ENCODE assay signal across 19 cellular contexts in the genomic region with DNA sequence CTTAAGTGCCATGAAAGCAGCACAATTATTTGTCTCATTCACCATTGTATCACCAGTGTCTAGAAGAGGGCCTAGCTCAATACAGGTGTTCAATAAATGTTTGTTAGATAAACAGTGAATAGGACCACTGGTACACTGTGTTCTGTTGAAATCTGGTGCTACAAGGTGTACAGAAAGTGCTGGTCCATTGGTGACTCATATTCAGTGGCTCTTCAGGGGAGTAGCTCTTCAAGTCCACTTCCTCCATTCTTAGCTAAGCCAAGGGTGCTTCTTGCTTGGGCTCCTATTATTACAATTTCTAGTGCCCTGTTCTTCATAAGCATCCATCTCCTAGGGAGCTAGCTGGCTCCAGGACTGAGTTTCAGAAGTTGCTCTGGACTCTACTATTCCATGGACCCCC. TPM values are rescaled to one million over a fixed set of nuclear protein-coding genes. Genes with fewer than 3 reads are reported as not detected.
DNase-seq lines count a peak whose midpoint lies in the region; ATAC-seq, FAIRE-seq and TF ChIP-seq lines count a peak whose summit lies in the region.
"Had no signal": no experiment of that assay in that cellular context is flagged by ENCODE, and none has a peak within 500 bp of the region (broad histone marks: within the 10 kb centered on the region; RNA-seq: fewer than 3 reads in every experiment).

No MANE protein-coding gene starts in this region.

- FAIRE-seq in K562 (lab: Jason Lieb, UNC) = peak; percentile 49

- H3K9ac ChIP-seq in K562 (ENCODE audit: insufficient read depth in 1 of 2, low read depth in 2 of 2, low read length in 2 of 2) = no peak overlapping the region

- peaks cover 6% of the 10 kb centered on the region; the same call in 2 of the 3 replicates for H3K79me2 ChIP-seq in K562 (ENCODE audit: control insufficient read depth, insufficient read depth, low read length)

- TF ChIP-seq POLR2A in breast epithelium (IDR thresholded peaks at IDR 0.05) (no peak), K562 (conservative IDR thresholded peaks at IDR 0.05) (no peak)

- no peaks in the 10 kb centered on the region for H3K36me3 Mint-ChIP-seq in MCF 10A (ENCODE audit: insufficient read depth, unreplicated experiment)
- H3K36me3 Mint-ChIP-seq: CD4-positive, CD25-positive, alpha-beta regulatory T cell; IgD-negative memory B cell had no signal

- peaks cover 14% of the 10 kb centered on the region for H3K9me3 Mint-ChIP-seq in MCF 10A (ENCODE audit: unreplicated experiment)
- H3K9me3 Mint-ChIP-seq: IgD-negative memory B cell had no signal

- H3K27me3 ChIP-seq in breast epithelium = no peaks in the 10 kb centered on the region
- no peaks in the 10 kb centered on the region for H3K27me3 ChIP-seq in K562 (ENCODE audit: control insufficient read depth in 2 of 2, insufficient read depth in 2 of 2, low read length in 2 of 2)

- no peaks in the 10 kb centered on the region for H3K27me3 Mint-ChIP-seq in MCF 10A (ENCODE audit: insufficient read depth, unreplicated experiment)

- TF ChIP-seq CTCF in MCF 10A (IDR thresholded peaks at IDR 0.05; ENCODE audit: unreplicated experiment) (no peak), breast epithelium (IDR thresholded peaks at IDR 0.05) (no peak), K562 (IDR thresholded peaks at IDR 0.05 in 2 of 3, conservative IDR thresholded peaks at IDR 0.05 in 1 of 3; ENCODE audit: insufficient read depth in 2 of 3, low read depth in 1 of 3, low read length in 3 of 3) (no peak)

- H3K27ac ChIP-seq in breast epithelium = no peak overlapping the region
- no peak overlapping the region for H3K27ac ChIP-seq in K562 (ENCODE audit: extremely low read depth, low read depth, low read length)
- H3K27ac ChIP-seq: PC-9 had no signal

- intact Hi-C loops in MCF 10A (cut with micrococcal nuclease) = no loop called here
- intact Hi-C loops in breast epithelium (cut with DNase I; ENCODE audit: low total_unique reads) = no loop called here
- intact Hi-C loops in K562 (cut with micrococcal nuclease) = no loop called here

- no peaks in the 10 kb centered on the region for H4K20me1 ChIP-seq in K562 (replicated peaks; ENCODE audit: control insufficient read depth, insufficient read depth, low read length)

- no peak overlapping the region for H2AFZ ChIP-seq in K562 (ENCODE audit: low read depth, low read length)
- H2AFZ ChIP-seq: PC-9 had no signal

- TF ChIP-seq EP300 in K562 (IDR thresholded peaks at IDR 0.05; ENCODE audit: low read length) = no peak

- in situ Hi-C loops in K562 (cut with MboI) = no loop called here

- POLR2A ChIA-PET in MCF 10A (lab: Yijun Ruan, JAX) = interaction anchor here (0.8 to 1.5 kb wide), 4 partner anchors 13 to 99 kb away, joined by 3 to 4 read pairs (median 3); no protein-coding TSS in a partner anchor
- POLR2A ChIA-PET in K562 (lab: Yijun Ruan, JAX) = no interaction called here

- no peak for TF ChIP-seq RAD21 in K562 (CRISPR knock-in tag; conservative IDR thresholded peaks at IDR 0.05 in 1 of 2, IDR thresholded peaks at IDR 0.05 in 1 of 2)

- peak overlapping the region; percentile 90 for H3K27ac Mint-ChIP-seq in MCF 10A (ENCODE audit: low read depth, unreplicated experiment)
- H3K27ac Mint-ChIP-seq: CD4-positive, CD25-positive, alpha-beta regulatory T cell; IgD-negative memory B cell had no signal

- H3K36me3 ChIP-seq in breast epithelium (no peaks in the 10 kb centered on the region), K562 (ENCODE audit: control insufficient read depth, insufficient read depth, low read length) (no peaks in the 10 kb centered on the region)

- no TSS peak for BruUV-seq in MCF 10A (replicated peaks; lab: Mats Ljungman, UMichigan)
- no TSS peak for BruUV-seq in K562 (replicated peaks; lab: Mats Ljungman, UMichigan)

- H3K9me3 ChIP-seq in breast epithelium = no peaks in the 10 kb centered on the region
- H3K9me3 ChIP-seq in K562 (replicated peaks; ENCODE audit: control insufficient read depth, insufficient read depth, low read depth, low read length) = no peaks in the 10 kb centered on the region

- H3K4me1 ChIP-seq in breast epithelium (no peaks in the 10 kb centered on the region), K562 (replicated peaks in 1 of 2; ENCODE audit: control insufficient read depth in 2 of 2, insufficient read depth in 2 of 2, low read length in 2 of 2) (peaks cover 8 to 13% of the 10 kb centered on the region in 2 experiments)

- H3K4me3 Mint-ChIP-seq in MCF 10A (ENCODE audit: unreplicated experiment) = peak overlapping the region; percentile 12
- H3K4me3 Mint-ChIP-seq: IgD-negative memory B cell had no signal

- H3K4me3 ChIP-seq in breast epithelium (no peak overlapping the region), K562 (no peak overlapping the region)
- H3K4me3 ChIP-seq: PC-9 had no signal

- H3K9me1 ChIP-seq in K562 (ENCODE audit: control insufficient read depth, insufficient read depth, low read length) = no peaks in the 10 kb centered on the region

- no peak overlapping the region for H3K4me2 ChIP-seq in K562 (ENCODE audit: insufficient read depth, low read length)
- H3K4me2 ChIP-seq: PC-9 had no signal

- CTCF ChIA-PET in MCF 10A (lab: Yijun Ruan, JAX) (interaction anchor here (0.7 to 1.0 kb wide), 2 partner anchors 37 to 148 kb away, joined by 3 to 4 read pairs; no protein-coding TSS in a partner anchor), K562 (lab: Yijun Ruan, JAX; ENCODE audit: low intra/inter-chr PET ratio) (no interaction called here)

- ATAC-seq in K562 (no peak), HG03342 (IDR thresholded peaks at IDR 0.05; ENCODE audit: unreplicated experiment) (no peak)
- ATAC-seq: Right ventricle myocardium inferior, SK-N-SH treated with all-trans-retinoic acid at 6 μM for 48 hours had no signal

- H3K4me1 Mint-ChIP-seq in MCF 10A (ENCODE audit: insufficient read depth, unreplicated experiment) = peaks cover 65% of the 10 kb centered on the region

- DNase-seq in MCF 10A (ENCODE audit: unreplicated experiment) (peak; percentile 27), breast epithelium (ENCODE audit: low spot score in 2 of 2) (no peak), K562 (ENCODE audit: extremely low read depth in 1 of 4, low spot score in 3 of 4) (no peak), kidney tubule cell (ENCODE audit: low spot score) (peak; percentile 38), NCI-H524 treated with DMSO at 0.1 percent for 48 hours (lab: John Stamatoyannopoulos, UW) (no peak), mucosa of gallbladder (ENCODE audit: low spot score) (no peak)
- no peak for DNase-seq in activated CD4-positive, CD25-positive, alpha-beta regulatory T cell (lab: John Stamatoyannopoulos, UW)
- DNase-seq: AML-193; Calu3; CD4-positive, CD25-positive, alpha-beta regulatory T cell; H7; NCI-H1048; NCI-H446 treated with DMSO at 0.1 percent for 48 hours; NCI-H774; PC-9 had no signal

TF ChIP-seq in K562, 482 proteins besides CTCF, POLR2A, EP300 and RAD21:
- TF ChIP-seq, protein P1, sequence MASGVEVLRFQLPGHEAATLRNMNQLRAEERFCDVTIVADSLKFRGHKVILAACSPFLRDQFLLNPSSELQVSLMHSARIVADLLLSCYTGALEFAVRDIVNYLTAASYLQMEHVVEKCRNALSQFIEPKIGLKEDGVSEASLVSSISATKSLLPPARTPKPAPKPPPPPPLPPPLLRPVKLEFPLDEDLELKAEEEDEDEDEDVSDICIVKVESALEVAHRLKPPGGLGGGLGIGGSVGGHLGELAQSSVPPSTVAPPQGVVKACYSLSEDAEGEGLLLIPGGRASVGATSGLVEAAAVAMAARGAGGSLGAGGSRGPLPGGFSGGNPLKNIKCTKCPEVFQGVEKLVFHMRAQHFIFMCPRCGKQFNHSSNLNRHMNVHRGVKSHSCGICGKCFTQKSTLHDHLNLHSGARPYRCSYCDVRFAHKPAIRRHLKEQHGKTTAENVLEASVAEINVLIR (CRISPR knock-in tag; IDR thresholded peaks at IDR 0.05) = no peak
- TF ChIP-seq SPI1 (IDR thresholded peaks at IDR 0.05; ENCODE audit: borderline replicate concordance, low read depth, low read length) (peak; percentile 53; the same call in 1 of the 2 replicates), NFE2 (IDR thresholded peaks at IDR 0.05; ENCODE audit: low read depth) (no peak)
TF ChIP-seq in K562: peak in this region for 1.

RNA-seq across cellular contexts. Expression of a gene that starts 6.4 kb away (rescaled TPM):
- total RNA-seq in MCF 10A (2022) = 16.9 and 26.3 TPM in 2 replicates
- 10 to 100 TPM; 30.5 to 58.8 (median 46.7) TPM for total RNA-seq in breast epithelium
- total RNA-seq in K562 (2011; cell fraction: chromatin; rRNA removed; ENCODE audit: low replicate concordance) = 11.0 and 47.8 TPM in 2 replicates
- total RNA-seq in K562 (2011; cell fraction: nucleolus; rRNA removed) = 3.8 and 7.4 TPM in 2 replicates
- 12.0 and 16.2 TPM in 2 replicates for total RNA-seq in K562 (2011; cell fraction: nucleoplasm; rRNA removed)
- 3.9 and 6.5 TPM in 2 replicates for total RNA-seq in K562 (2014; rRNA removed)
- total RNA-seq in K562 (2014; rRNA removed; fragmentation: Illumina TruSeq; extraction: Trizol) = 9.1 and 11.0 TPM in 2 replicates
- total RNA-seq in K562 (2015; rRNA removed; fragmentation: Illumina TruSeq; extraction: Trizol) = 6.9 and 8.3 TPM in 2 replicates
- 12.2 and 12.4 TPM in 2 replicates for total RNA-seq in K562 (2021)
- 12.2 and 13.4 TPM in 2 replicates for polyA plus RNA-seq in K562 (2011; rRNA removed)
- 6.9 and 8.6 TPM in 2 replicates for polyA plus RNA-seq in K562 (2011; cell fraction: cytosol; rRNA removed)
- 30.3 and 31.1 TPM in 2 replicates for polyA plus RNA-seq in K562 (2011; cell fraction: nucleus; rRNA removed)
- polyA plus RNA-seq in K562 (2012) = 5.6 and 6.0 TPM in 2 replicates
- 6.5 and 9.6 TPM in 2 replicates for polyA plus RNA-seq in K562 (2014; fragmentation: Illumina TruSeq; extraction: Trizol)
- polyA plus RNA-seq in K562 (2014; fragmentation: Nextera tagmentation; extraction: Ambion mirVana) = 1 to 10 TPM; 4.4 to 5.1 TPM
- polyA plus RNA-seq in K562 (2014; rRNA removed) = 5.4 and 5.5 TPM in 2 replicates
- 19.8 and 25.5 TPM in 2 replicates for polyA minus RNA-seq in K562 (2011; rRNA and poly(A)+ RNA removed)
- polyA minus RNA-seq in K562 (2011; cell fraction: cytosol; rRNA and poly(A)+ RNA removed) = 11.5 and 15.2 TPM in 2 replicates
- polyA minus RNA-seq in K562 (2011; cell fraction: nucleus; rRNA and poly(A)+ RNA removed) = 12.1 and 17.8 TPM in 2 replicates
- 43.2 TPM for total RNA-seq in mucosa of gallbladder

Comparison
In these comparisons a context has a peak if more than half of its experiments do, and no peak if none do; other contexts are left out.
1. DNase-seq: peak in MCF 10A (single experiment) and kidney tubule cell (single experiment); none in breast epithelium (0 of 2), K562 (0 of 4), NCI-H524 treated with DMSO at 0.1 percent for 48 hours (single experiment), mucosa of gallbladder (single experiment) and activated CD4-positive, CD25-positive, alpha-beta regulatory T cell (0 of 4).